Comparison of ENCODE assay signal across 11 cellular contexts in the genomic region with DNA sequence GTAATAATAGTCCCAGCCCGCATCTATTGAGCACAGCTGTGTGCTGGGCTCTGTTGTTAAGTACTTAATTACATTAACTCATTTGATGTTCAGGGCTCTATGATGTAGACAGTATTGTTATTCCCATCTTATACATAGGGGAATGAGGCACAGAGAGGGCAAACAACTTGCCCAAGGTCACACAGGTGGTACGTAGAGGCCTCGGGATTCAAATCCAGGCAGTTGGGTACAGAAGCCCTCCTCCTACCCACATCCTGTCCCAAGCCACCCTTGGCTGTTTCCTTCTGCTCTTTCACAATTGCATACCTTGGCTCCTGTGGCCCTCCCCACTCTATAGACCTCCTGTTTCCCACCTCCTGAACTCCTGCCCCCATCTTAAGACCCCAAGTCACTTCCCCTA. TPM values are rescaled to one million over a fixed set of nuclear protein-coding genes. Genes with fewer than 3 reads are reported as not detected.
DNase-seq lines count a peak whose midpoint lies in the region; ATAC-seq and TF ChIP-seq lines count a peak whose summit lies in the region.
"Had no signal": no experiment of that assay in that cellular context is flagged by ENCODE, and none has a peak within 500 bp of the region (broad histone marks: within the 10 kb centered on the region; RNA-seq: fewer than 3 reads in every experiment).

No MANE protein-coding gene starts in this region.

- peaks cover 67% of the 10 kb centered on the region for H3K4me1 Mint-ChIP-seq in activated naive CD4-positive, alpha-beta T cell treated with anti-CD3 and anti-CD28 coated beads for 36 hours (ENCODE audit: low read depth)
- H3K4me1 Mint-ChIP-seq in T-helper 1 cell treated with Interleukin-12 subunit alpha and Interleukin-12 subunit beta and Interleukin-4 antibody, amounts not matched to agents 30 μg/mL and 1 μg/mL, for 36 hours (ENCODE audit: low read depth): peaks cover 53% of the 10 kb centered on the region
- H3K4me1 Mint-ChIP-seq in glutamatergic neuron (ENCODE audit: low read depth, unreplicated experiment): peaks cover 7% of the 10 kb centered on the region

- POLR2A ChIA-PET in HEK293T (lab: Yijun Ruan, JAX): no interaction called here

- peak; percentile 54 for DNase-seq in activated naive CD4-positive, alpha-beta T cell treated with anti-CD3 and anti-CD28 coated beads for 36 hours
- DNase-seq in activated naive CD4-positive, alpha-beta T cell treated with anti-CD3 and anti-CD28 coated beads, Interleukin-2, amount 50 U/mL, for 16 hours: no peak
- DNase-seq in glutamatergic neuron: no peak
- no peak for DNase-seq in HEK293T (ENCODE audit: extremely low spot score)
- DNase-seq: colonic mucosa, gastrocnemius medialis, NCI-H510A treated with DMSO at 0.1 percent for 48 hours had no signal

- peak overlapping the region; percentile 66 for H3K4me3 Mint-ChIP-seq in activated naive CD4-positive, alpha-beta T cell treated with anti-CD3 and anti-CD28 coated beads for 36 hours
- H3K4me3 Mint-ChIP-seq in T-helper 1 cell treated with Interleukin-12 subunit alpha and Interleukin-12 subunit beta and Interleukin-4 antibody, amounts not matched to agents 30 μg/mL and 1 μg/mL, for 36 hours: peak overlapping the region; percentile 63
- peak overlapping the region; percentile 64 for H3K4me3 Mint-ChIP-seq in glutamatergic neuron (ENCODE audit: unreplicated experiment)

- TF ChIP-seq CTCF in glutamatergic neuron (IDR thresholded peaks at IDR 0.05; ENCODE audit: partially characterized antibody, unreplicated experiment): no peak

- ATAC-seq in HG02852 (IDR thresholded peaks at IDR 0.05; ENCODE audit: unreplicated experiment): no peak
- no peak for ATAC-seq in GM18511 (IDR thresholded peaks at IDR 0.05; ENCODE audit: unreplicated experiment)

- 34% methylated on average over 3 of the region's 3 CpGs for WGBS in thymus

- H3K9me3 ChIP-seq in thymus (ENCODE audit: control insufficient read depth): no peaks in the 10 kb centered on the region
- H3K9me3 ChIP-seq: colonic mucosa, gastrocnemius medialis had no signal

- no peaks in the 10 kb centered on the region for H3K27me3 ChIP-seq in thymus (ENCODE audit: control insufficient read depth, insufficient read depth)
- H3K27me3 ChIP-seq: colonic mucosa had no signal

- no peaks in the 10 kb centered on the region for H3K36me3 ChIP-seq in thymus (ENCODE audit: control insufficient read depth, insufficient read depth)
- H3K36me3 ChIP-seq: colonic mucosa, gastrocnemius medialis had no signal

- CTCF ChIA-PET in activated naive CD4-positive, alpha-beta T cell treated with anti-CD3 and anti-CD28 coated beads for 36 hours (lab: Charles Lee): no interaction called here
- CTCF ChIA-PET in HEK293T (lab: Yijun Ruan, JAX): no interaction called here

- intact Hi-C loops in activated naive CD4-positive, alpha-beta T cell treated with anti-CD3 and anti-CD28 coated beads for 36 hours (cut with micrococcal nuclease): no loop called here

- no peak overlapping the region for H3K4me3 ChIP-seq in thymus (ENCODE audit: low read length)

- H3K36me3 Mint-ChIP-seq in activated naive CD4-positive, alpha-beta T cell treated with anti-CD3 and anti-CD28 coated beads for 36 hours (ENCODE audit: low read depth): no peaks in the 10 kb centered on the region
- peaks cover 25% of the 10 kb centered on the region for H3K36me3 Mint-ChIP-seq in T-helper 1 cell treated with Interleukin-12 subunit alpha and Interleukin-12 subunit beta and Interleukin-4 antibody, amounts not matched to agents 30 μg/mL and 1 μg/mL, for 36 hours (ENCODE audit: low read depth)
- H3K36me3 Mint-ChIP-seq in glutamatergic neuron (ENCODE audit: unreplicated experiment): no peaks in the 10 kb centered on the region

- peaks cover 42% of the 10 kb centered on the region for H3K4me1 ChIP-seq in thymus (ENCODE audit: control insufficient read depth, insufficient read depth, low read length)
- H3K4me1 ChIP-seq: colonic mucosa had no signal

- no peak overlapping the region for H3K27ac Mint-ChIP-seq in activated naive CD4-positive, alpha-beta T cell treated with anti-CD3 and anti-CD28 coated beads for 36 hours
- peak overlapping the region; percentile 85 for H3K27ac Mint-ChIP-seq in T-helper 1 cell treated with Interleukin-12 subunit alpha and Interleukin-12 subunit beta and Interleukin-4 antibody, amounts not matched to agents 30 μg/mL and 1 μg/mL, for 36 hours
- H3K27ac Mint-ChIP-seq in glutamatergic neuron (ENCODE audit: unreplicated experiment): no peak overlapping the region

- no peaks in the 10 kb centered on the region for H3K27me3 Mint-ChIP-seq in activated naive CD4-positive, alpha-beta T cell treated with anti-CD3 and anti-CD28 coated beads for 36 hours (ENCODE audit: low read depth)
- H3K27me3 Mint-ChIP-seq in T-helper 1 cell treated with Interleukin-12 subunit alpha and Interleukin-12 subunit beta and Interleukin-4 antibody, amounts not matched to agents 30 μg/mL and 1 μg/mL, for 36 hours (ENCODE audit: low read depth): no peaks in the 10 kb centered on the region
- H3K27me3 Mint-ChIP-seq in glutamatergic neuron (ENCODE audit: unreplicated experiment): peaks cover 12% of the 10 kb centered on the region

- peak overlapping the region; percentile 33 for H3K27ac ChIP-seq in thymus (ENCODE audit: low read depth)
- H3K27ac ChIP-seq: colonic mucosa had no signal

- no peaks in the 10 kb centered on the region for H3K9me3 Mint-ChIP-seq in activated naive CD4-positive, alpha-beta T cell treated with anti-CD3 and anti-CD28 coated beads for 36 hours
- no peaks in the 10 kb centered on the region for H3K9me3 Mint-ChIP-seq in T-helper 1 cell treated with Interleukin-12 subunit alpha and Interleukin-12 subunit beta and Interleukin-4 antibody, amounts not matched to agents 30 μg/mL and 1 μg/mL, for 36 hours
- H3K9me3 Mint-ChIP-seq in glutamatergic neuron (ENCODE audit: unreplicated experiment): peaks cover 2% of the 10 kb centered on the region

TF ChIP-seq in HEK293T, 16 proteins besides CTCF, POLR2A, EP300 and RAD21:
- TF ChIP-seq FOXK2 (IDR thresholded peaks at IDR 0.05) (no peak), SP1 (IDR thresholded peaks at IDR 0.05) (no peak), SUZ12 (IDR thresholded peaks at IDR 0.05) (no peak), TARDBP (IDR thresholded peaks at IDR 0.05) (no peak)
- TF ChIP-seq, protein P1, sequence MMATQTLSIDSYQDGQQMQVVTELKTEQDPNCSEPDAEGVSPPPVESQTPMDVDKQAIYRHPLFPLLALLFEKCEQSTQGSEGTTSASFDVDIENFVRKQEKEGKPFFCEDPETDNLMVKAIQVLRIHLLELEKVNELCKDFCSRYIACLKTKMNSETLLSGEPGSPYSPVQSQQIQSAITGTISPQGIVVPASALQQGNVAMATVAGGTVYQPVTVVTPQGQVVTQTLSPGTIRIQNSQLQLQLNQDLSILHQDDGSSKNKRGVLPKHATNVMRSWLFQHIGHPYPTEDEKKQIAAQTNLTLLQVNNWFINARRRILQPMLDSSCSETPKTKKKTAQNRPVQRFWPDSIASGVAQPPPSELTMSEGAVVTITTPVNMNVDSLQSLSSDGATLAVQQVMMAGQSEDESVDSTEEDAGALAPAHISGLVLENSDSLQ (IDR thresholded peaks at IDR 0.05): no peak

RNA-seq across cellular contexts. Expression of gene GPR68, which starts 10.0 kb away (rescaled TPM):
- total RNA-seq in activated naive CD4-positive, alpha-beta T cell treated with anti-CD3 and anti-CD28 coated beads for 36 hours: 1 to 10 TPM; 1.2 to 1.3 TPM
- not detected for total RNA-seq in glutamatergic neuron (ENCODE audit: unreplicated experiment)
- polyA plus RNA-seq in thymus: 3.6 TPM
